In genomic region chr7:98242934-98243333, GRCh38 we compare ENCODE assay signal across 30 cellular contexts. TPM values are rescaled to one million over a fixed set of nuclear protein-coding genes. Genes with fewer than 3 reads are reported as not detected.
"Had no signal": no experiment of that assay in that cellular context is flagged by ENCODE, and none has a peak within 500 bp of the region (broad histone marks: within the 10 kb centered on the region; RNA-seq: fewer than 3 reads in every experiment).

No MANE protein-coding gene starts in this region.

- H3K27ac Mint-ChIP-seq: activated CD4-positive, alpha-beta T cell treated with anti-CD3 and anti-CD28 coated beads for 36 hours; activated CD4-positive, alpha-beta T cell treated with anti-CD3 and anti-CD28 coated beads, Interleukin-2, amount 10 ng/mL, durations not matched to agents 7 days and 5 days; activated CD8-positive, alpha-beta memory T cell treated with anti-CD3 and anti-CD28 coated beads, Interleukin-2, amount 10 ng/mL, durations not matched to agents 7 days and 5 days; activated CD8-positive, alpha-beta T cell treated with anti-CD3 and anti-CD28 coated beads, Interleukin-2, amount 10 ng/mL, durations not matched to agents 7 days and 5 days; activated naive CD4-positive, alpha-beta T cell treated with anti-CD3 and anti-CD28 coated beads, Interleukin-2, amount 10 ng/mL, durations not matched to agents 7 days and 5 days; activated naive CD4-positive, alpha-beta T cell treated with anti-CD3 and anti-CD28 coated beads, Interleukin-2, amount 50 U/mL, for 72 hours; T-cell; T-helper 1 cell treated with Interleukin-12 subunit alpha and Interleukin-12 subunit beta and Interleukin-4 antibody, amounts not matched to agents 30 μg/mL and 1 μg/mL, for 36 hours had no signal

- H3K9me3 Mint-ChIP-seq: activated CD4-positive, alpha-beta T cell treated with anti-CD3 and anti-CD28 coated beads, Interleukin-2, amount 10 ng/mL, durations not matched to agents 7 days and 5 days; activated naive CD4-positive, alpha-beta T cell treated with anti-CD3 and anti-CD28 coated beads, Interleukin-2, amount 10 ng/mL, durations not matched to agents 7 days and 5 days; activated naive CD4-positive, alpha-beta T cell treated with anti-CD3 and anti-CD28 coated beads, Interleukin-2, amount 50 U/mL, for 72 hours; effector memory CD8-positive, alpha-beta T cell; T-cell; T-helper 1 cell treated with Interleukin-12 subunit alpha and Interleukin-12 subunit beta and Interleukin-4 antibody, amounts not matched to agents 30 μg/mL and 1 μg/mL, for 36 hours had no signal

- H3K27me3 ChIP-seq: adrenal gland, body of pancreas, esophagus muscularis mucosa, foreskin keratinocyte, gastrocnemius medialis, heart left ventricle had no signal

- H3K4me1 ChIP-seq: foreskin keratinocyte, gastrocnemius medialis had no signal

- H3K4me3 Mint-ChIP-seq: activated CD4-positive, alpha-beta T cell treated with anti-CD3 and anti-CD28 coated beads for 36 hours; activated CD4-positive, alpha-beta T cell treated with anti-CD3 and anti-CD28 coated beads, Interleukin-2, amount 10 ng/mL, durations not matched to agents 7 days and 5 days; activated CD8-positive, alpha-beta memory T cell treated with anti-CD3 and anti-CD28 coated beads, Interleukin-2, amount 10 ng/mL, durations not matched to agents 7 days and 5 days; activated CD8-positive, alpha-beta T cell treated with anti-CD3 and anti-CD28 coated beads, Interleukin-2, amount 10 ng/mL, durations not matched to agents 7 days and 5 days; activated naive CD4-positive, alpha-beta T cell treated with anti-CD3 and anti-CD28 coated beads, Interleukin-2, amount 10 ng/mL, durations not matched to agents 7 days and 5 days; effector memory CD8-positive, alpha-beta T cell; T-cell; T-helper 1 cell treated with Interleukin-12 subunit alpha and Interleukin-12 subunit beta and Interleukin-4 antibody, amounts not matched to agents 30 μg/mL and 1 μg/mL, for 36 hours had no signal

- H3K9me3 ChIP-seq: adrenal gland, body of pancreas, esophagus muscularis mucosa, gastrocnemius medialis, heart left ventricle had no signal

- ATAC-seq: activated CD4-positive, alpha-beta T cell treated with anti-CD3 and anti-CD28 coated beads for 36 hours; activated CD8-positive, alpha-beta memory T cell treated with anti-CD3 and anti-CD28 coated beads, Interleukin-2, amount 10 ng/mL, durations not matched to agents 7 days and 5 days; activated CD8-positive, alpha-beta T cell treated with anti-CD3 and anti-CD28 coated beads, Interleukin-2, amount 10 ng/mL, durations not matched to agents 7 days and 5 days; activated naive CD4-positive, alpha-beta T cell treated with anti-CD3 and anti-CD28 coated beads, Interleukin-2, amount 50 U/mL, for 72 hours; body of pancreas; effector memory CD8-positive, alpha-beta T cell; foreskin keratinocyte; gastrocnemius medialis; heart left ventricle; T-cell had no signal

- H3K27me3 Mint-ChIP-seq: activated CD4-positive, alpha-beta T cell treated with anti-CD3 and anti-CD28 coated beads for 36 hours; activated CD4-positive, alpha-beta T cell treated with anti-CD3 and anti-CD28 coated beads, Interleukin-2, amount 10 ng/mL, durations not matched to agents 7 days and 5 days; activated CD8-positive, alpha-beta memory T cell treated with anti-CD3 and anti-CD28 coated beads, Interleukin-2, amount 10 ng/mL, durations not matched to agents 7 days and 5 days; activated naive CD4-positive, alpha-beta T cell treated with anti-CD3 and anti-CD28 coated beads, Interleukin-2, amount 10 ng/mL, durations not matched to agents 7 days and 5 days; effector memory CD8-positive, alpha-beta T cell; T-cell had no signal

- H3K27ac ChIP-seq: adrenal gland, body of pancreas, esophagus muscularis mucosa, foreskin keratinocyte, gastrocnemius medialis, heart left ventricle had no signal

- H3K4me3 ChIP-seq: adrenal gland, body of pancreas, esophagus muscularis mucosa, gastrocnemius medialis, heart left ventricle had no signal

- DNase-seq: activated CD4-positive, alpha-beta T cell treated with anti-CD3 and anti-CD28 coated beads for 36 hours; activated CD4-positive, alpha-beta T cell treated with anti-CD3 and anti-CD28 coated beads, Interleukin-2, amount 10 ng/mL, durations not matched to agents 7 days and 5 days; activated CD4-positive, alpha-beta T cell treated with anti-CD3 and anti-CD28 coated beads, Interleukin-2, amount 50 U/mL, for 4 hours; activated CD4-positive, CD25-positive, alpha-beta regulatory T cell; activated CD4-positive, CD25-positive, alpha-beta regulatory T cell treated with anti-CD3 and anti-CD28 coated beads, Interleukin-2, amount 50 U/mL, for 72 hours; activated CD8-positive, alpha-beta memory T cell treated with anti-CD3 and anti-CD28 coated beads, Interleukin-2, amount 10 ng/mL, durations not matched to agents 7 days and 5 days; activated CD8-positive, alpha-beta memory T cell treated with anti-CD3 and anti-CD28 coated beads, Interleukin-2, amount 50 U/mL, for 4 hours; activated CD8-positive, alpha-beta T cell treated with anti-CD3 and anti-CD28 coated beads, Interleukin-2, amount 10 ng/mL, durations not matched to agents 7 days and 5 days; activated gamma-delta T cell; activated naive CD4-positive, alpha-beta T cell; activated naive CD4-positive, alpha-beta T cell treated with anti-CD3 and anti-CD28 coated beads, Interleukin-2, amount 10 ng/mL, durations not matched to agents 7 days and 5 days; activated T-cell treated with anti-CD3 and anti-CD28 coated beads, Interleukin-2, amount 50 U/mL, for 1 hour; activated T-cell treated with anti-CD3 and anti-CD28 coated beads, Interleukin-2, amount 50 U/mL, for 48 hours; adrenal gland; aorta; cortex of kidney; dermis blood vessel endothelial cell; effector CD4-positive, alpha-beta T cell; effector memory CD8-positive, alpha-beta T cell; erythroblast; foreskin keratinocyte; gastrocnemius medialis; glutamatergic neuron; heart left ventricle; SW 1271; T-cell had no signal

RNA-seq across cellular contexts. Expression of gene BHLHA15, which starts 31.7 kb away (rescaled TPM):
- total RNA-seq: activated CD4-positive, alpha-beta T cell treated with anti-CD3 and anti-CD28 coated beads, Interleukin-2, amount 10 ng/mL, durations not matched to agents 7 days and 5 days; activated CD8-positive, alpha-beta T cell treated with anti-CD3 and anti-CD28 coated beads, Interleukin-2, amount 10 ng/mL, durations not matched to agents 7 days and 5 days; aorta; esophagus muscularis mucosa had no signal
